11 cellular contexts compared by ENCODE assay signal in genomic region chr4:6962211-6963041, GRCh38. TPM values are rescaled to one million over a fixed set of nuclear protein-coding genes. Genes with fewer than 3 reads are reported as not detected.
A peak's percentile ranks its signal among the peaks of the same experiment; 100 is the strongest.
DNase-seq lines count a peak whose midpoint lies in the region; TF ChIP-seq lines count a peak whose summit lies in the region.
"Had no signal": no experiment of that assay in that cellular context is flagged by ENCODE, and none has a peak within 500 bp of the region (broad histone marks: within the 10 kb centered on the region; RNA-seq: fewer than 3 reads in every experiment).

No MANE protein-coding gene starts in this region.

- intact Hi-C loops in ovary (cut with DNase I), result no loop called here

- no peak for TF ChIP-seq EP300 in ovary (IDR thresholded peaks at IDR 0.05)

- H3K27ac ChIP-seq in caudate nucleus (ENCODE audit: low read depth, low read length) (peak overlapping the region; percentile 81), ovary (no peak overlapping the region), RWPE1 (no peak overlapping the region)
- H3K27ac ChIP-seq: C4-2B had no signal

- CTCF ChIA-PET in RWPE1 (lab: Yijun Ruan, JAX), result no interaction called here

- POLR2A ChIA-PET in RWPE1 (lab: Yijun Ruan, JAX; ENCODE audit: low non-redundant PET), result no interaction called here

- no peaks in the 10 kb centered on the region for H3K36me3 ChIP-seq in ovary

- 86 to 90% (median 89%) methylated on average over 17 of the region's 17 CpGs for WGBS in ovary, 3 donors

- no peaks in the 10 kb centered on the region for H3K27me3 ChIP-seq in ovary

- DNase-seq in C1 segment of cervical spinal cord (lab: John Stamatoyannopoulos, UW) (peak in 8 of 14 donors; percentile 31 to 67 (median 56)), NCI-H146 (lab: John Stamatoyannopoulos, UW) (peak; percentile 94), caudate nucleus (lab: John Stamatoyannopoulos, UW) (peak in 34 of 61 donors; percentile 29 to 81 (median 51)), myocyte (ENCODE audit: low read depth) (peak; percentile 62), ovary (no peak), RWPE1 (ENCODE audit: low spot score) (no peak), ecto neural progenitor cell (ENCODE audit: low spot score) (no peak)
- no peak for DNase-seq in activated CD4-positive, alpha-beta T cell treated with anti-CD3 and anti-CD28 coated beads, Interleukin-2, amount 50 U/mL, for 4 hours
- DNase-seq: immature natural killer cell, SK-N-SH had no signal

- no peaks in the 10 kb centered on the region for H3K9me3 ChIP-seq in ovary
- H3K9me3 ChIP-seq: SK-N-SH had no signal

- no peak overlapping the region for H3K4me3 ChIP-seq in ovary

- H3K4me1 ChIP-seq in ovary (ENCODE audit: insufficient read depth), result no peaks in the 10 kb centered on the region

- no peak for TF ChIP-seq CTCF in ovary (IDR thresholded peaks at IDR 0.05)
- no peak for TF ChIP-seq CTCF in RWPE1 (conservative IDR thresholded peaks at IDR 0.05; ENCODE audit: low read depth)

- no peak for TF ChIP-seq POLR2A in ovary (IDR thresholded peaks at IDR 0.05)

RNA-seq across cellular contexts. Expression of gene TBC1D14, which starts 52.8 kb away (rescaled TPM):
- 48.6 and 51.8 TPM in 2 replicates for total RNA-seq in myocyte
- polyA plus RNA-seq in myocyte (2012), result 31.4 TPM
- total RNA-seq in ovary, result 10 to 100 TPM; 19.9 to 39.6 (median 34.4) TPM
- 10 to 100 TPM; 24.7 to 40.0 TPM for polyA plus RNA-seq in ovary

Comparison
In these comparisons a context has a peak if more than half of its experiments do, and no peak if none do; other contexts are left out.
1. DNase-seq: peak in C1 segment of cervical spinal cord (8 of 14), NCI-H146 (single experiment), caudate nucleus (34 of 61) and myocyte (single experiment); none in ovary (0 of 5), RWPE1 (single experiment), activated CD4-positive, alpha-beta T cell treated with anti-CD3 and anti-CD28 coated beads, Interleukin-2, amount 50 U/mL, for 4 hours (0 of 2) and ecto neural progenitor cell (single experiment).